Comparison of ENCODE assay signal across 1 cellular context in genomic region chr5:91214571-91214970, GRCh38.
TF ChIP-seq lines count a peak whose summit lies in the region.

No MANE protein-coding gene starts in this region.

TF ChIP-seq in IMR-90, 13 proteins besides CTCF, POLR2A, EP300 and RAD21:
- TF ChIP-seq CEBPB (IDR thresholded peaks at IDR 0.05; ENCODE audit: low read depth, low read length) = no peak
- TF ChIP-seq MXI1 (IDR thresholded peaks at IDR 0.05; ENCODE audit: borderline replicate concordance, low read depth, low read length) = no peak
- TF ChIP-seq CHD1 (IDR thresholded peaks at IDR 0.05; ENCODE audit: low read depth, low read length) = no peak
- no peak for TF ChIP-seq SMC3 (IDR thresholded peaks at IDR 0.05; ENCODE audit: low read depth, low read length)
- no peak for TF ChIP-seq FOS (IDR thresholded peaks at IDR 0.05; ENCODE audit: low read depth, low read length)
- TF ChIP-seq BHLHE40 (IDR thresholded peaks at IDR 0.05; ENCODE audit: low read depth, low read length) = no peak
- no peak for TF ChIP-seq NFE2L2 (IDR thresholded peaks at IDR 0.05; ENCODE audit: low read depth, low read length)
- TF ChIP-seq MAFK (IDR thresholded peaks at IDR 0.05; ENCODE audit: low read depth, low read length) = no peak
- no peak for TF ChIP-seq RFX5 (IDR thresholded peaks at IDR 0.05; ENCODE audit: low read depth, low read length)
- TF ChIP-seq MAZ (IDR thresholded peaks at IDR 0.05; ENCODE audit: borderline replicate concordance, low read depth, low read length) = no peak
- no peak for TF ChIP-seq RCOR1 (IDR thresholded peaks at IDR 0.05; ENCODE audit: insufficient replicate concordance, low read length)
- no peak for TF ChIP-seq ELK1 (IDR thresholded peaks at IDR 0.05; ENCODE audit: borderline replicate concordance, low read depth, low read length)
- TF ChIP-seq USF2 (IDR thresholded peaks at IDR 0.05; ENCODE audit: low read depth, low read length) = no peak
